Comparison of ENCODE assay signal across 23 cellular contexts in the genomic region with DNA sequence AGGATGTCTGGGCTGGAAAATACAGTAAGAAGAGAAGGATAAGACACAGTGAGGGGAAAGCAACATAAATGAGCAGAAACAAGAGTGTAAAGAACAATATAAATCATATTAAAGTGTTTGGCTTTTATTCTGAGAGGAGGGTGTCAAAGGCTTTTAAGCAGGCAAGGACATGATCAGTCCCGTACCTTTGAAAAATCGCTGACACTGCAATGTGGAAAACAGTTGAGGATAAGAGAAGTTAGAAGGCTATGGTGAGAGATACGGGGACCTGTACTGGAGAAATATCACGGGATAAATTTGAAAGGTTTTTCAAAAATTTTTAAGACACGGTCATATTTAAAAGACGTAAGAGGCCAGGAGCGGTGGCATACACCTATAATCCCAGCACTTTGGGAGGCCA.
"Had no signal": no experiment of that assay in that cellular context is flagged by ENCODE, and none has a peak within 500 bp of the region (broad histone marks: within the 10 kb centered on the region; RNA-seq: fewer than 3 reads in every experiment).

No MANE protein-coding gene starts in this region.

- FAIRE-seq: RCC 7860 had no signal

- H3K4me3 ChIP-seq: MG63, SJSA1, SK-N-MC had no signal

- H3K27me3 ChIP-seq: MG63, SJSA1 had no signal

- H3K4me1 ChIP-seq: SJSA1 had no signal

- DNase-seq: Karpas-422, KG1, MG63, NCI-H1092, NCI-H1105 treated with DMSO at 0.1 percent for 48 hours, NCI-H1417 treated with DMSO at 0.1 percent for 48 hours, NCI-H146, NCI-H1694 treated with DMSO at 0.1 percent for 48 hours, NCI-H1930, NCI-H2081, NCI-H2107, NCI-H226, NCI-H446, NCI-H510A, NCI-H524 treated with DMSO at 0.1 percent for 48 hours, NCI-H69, NCI-H774, Right ventricle myocardium superior, RPMI8226, SIG-M5 had no signal

- H3K27ac ChIP-seq: SJSA1, SK-N-MC had no signal

- H3K9me3 ChIP-seq: MG63, SJSA1 had no signal

- H3K36me3 ChIP-seq: MG63, SJSA1 had no signal
